1 cellular context compared by ENCODE assay signal in genomic region chr6:144008501-144009245, GRCh38.
TF ChIP-seq lines count a peak whose summit lies in the region.

No MANE protein-coding gene starts in this region.

TF ChIP-seq in HepG2, 621 proteins besides CTCF, POLR2A, EP300 and RAD21 (continued from another document):
- TF ChIP-seq, protein P1, sequence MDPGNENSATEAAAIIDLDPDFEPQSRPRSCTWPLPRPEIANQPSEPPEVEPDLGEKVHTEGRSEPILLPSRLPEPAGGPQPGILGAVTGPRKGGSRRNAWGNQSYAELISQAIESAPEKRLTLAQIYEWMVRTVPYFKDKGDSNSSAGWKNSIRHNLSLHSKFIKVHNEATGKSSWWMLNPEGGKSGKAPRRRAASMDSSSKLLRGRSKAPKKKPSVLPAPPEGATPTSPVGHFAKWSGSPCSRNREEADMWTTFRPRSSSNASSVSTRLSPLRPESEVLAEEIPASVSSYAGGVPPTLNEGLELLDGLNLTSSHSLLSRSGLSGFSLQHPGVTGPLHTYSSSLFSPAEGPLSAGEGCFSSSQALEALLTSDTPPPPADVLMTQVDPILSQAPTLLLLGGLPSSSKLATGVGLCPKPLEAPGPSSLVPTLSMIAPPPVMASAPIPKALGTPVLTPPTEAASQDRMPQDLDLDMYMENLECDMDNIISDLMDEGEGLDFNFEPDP (CRISPR knock-in tag; conservative IDR thresholded peaks at IDR 0.05): no peak
- TF ChIP-seq ZNF350 (CRISPR knock-in tag; IDR thresholded peaks at IDR 0.05; ENCODE audit: borderline replicate concordance, low read depth) (0 out of 2 replicates have a peak, but pooled peaks have one; percentile 3), YY1 (IDR thresholded peaks at IDR 0.05; ENCODE audit: insufficient read depth, insufficient replicate concordance, low read depth, low read length) (peak; percentile 11)
